In genomic region chr9:111525056-111525977, GRCh38 we compare ENCODE assay signal across 1 cellular context.
TF ChIP-seq lines count a peak whose summit lies in the region.

Gene ZNF483 (plus strand): TSS chr9:111525179. CDS start chr9:111527396, 2,217 bp downstream.

TF ChIP-seq in WTC11, 78 proteins besides CTCF, POLR2A, EP300 and RAD21 (continued from another document):
- TF ChIP-seq CREB1 (CRISPR knock-in tag; IDR thresholded peaks at IDR 0.05): no peak
- no peak for TF ChIP-seq ZNF532 (CRISPR knock-in tag; IDR thresholded peaks at IDR 0.05; ENCODE audit: borderline replicate concordance)
- TF ChIP-seq RORB (CRISPR knock-in tag; IDR thresholded peaks at IDR 0.05): no peak
- TF ChIP-seq ERG (CRISPR knock-in tag; IDR thresholded peaks at IDR 0.05): no peak
- TF ChIP-seq E2F4 (CRISPR knock-in tag; IDR thresholded peaks at IDR 0.05; ENCODE audit: borderline replicate concordance, low read depth): no peak
- TF ChIP-seq PRDM15 (CRISPR knock-in tag; IDR thresholded peaks at IDR 0.05): no peak
- peak; percentile 82 for TF ChIP-seq MAX (CRISPR knock-in tag; IDR thresholded peaks at IDR 0.05)
- no peak for TF ChIP-seq TEAD1 (CRISPR knock-in tag; IDR thresholded peaks at IDR 0.05)
- no peak for TF ChIP-seq ZNF396 (CRISPR knock-in tag; IDR thresholded peaks at IDR 0.05; ENCODE audit: borderline replicate concordance)
- no peak for TF ChIP-seq GABPB1 (CRISPR knock-in tag; IDR thresholded peaks at IDR 0.05)
- no peak for TF ChIP-seq ZMAT4 (CRISPR knock-in tag; IDR thresholded peaks at IDR 0.05)
- TF ChIP-seq FOXP1 (CRISPR knock-in tag; IDR thresholded peaks at IDR 0.05; ENCODE audit: borderline replicate concordance): peak; percentile 74; the same call in 1 of the 2 replicates
- no peak for TF ChIP-seq SMAD4 (CRISPR knock-in tag; IDR thresholded peaks at IDR 0.05)
- no peak for TF ChIP-seq E2F1 (CRISPR knock-in tag; IDR thresholded peaks at IDR 0.05)
- no peak for TF ChIP-seq MYBL2 (CRISPR knock-in tag; IDR thresholded peaks at IDR 0.05)
- TF ChIP-seq IRF1 (CRISPR knock-in tag; IDR thresholded peaks at IDR 0.05): 0 out of 2 replicates have a peak, but pooled peaks have one; percentile 13
- no peak for TF ChIP-seq HMGA2 (CRISPR knock-in tag; IDR thresholded peaks at IDR 0.05)
- no peak for TF ChIP-seq ZNF219 (CRISPR knock-in tag; IDR thresholded peaks at IDR 0.05; ENCODE audit: borderline replicate concordance)
- 0 out of 2 replicates have a peak, but pooled peaks have one; percentile 68 for TF ChIP-seq ELF4 (CRISPR knock-in tag; IDR thresholded peaks at IDR 0.05; ENCODE audit: low read depth)
- TF ChIP-seq FOXK1 (CRISPR knock-in tag; IDR thresholded peaks at IDR 0.05): 0 out of 2 replicates have a peak, but pooled peaks have one; percentile 13
- TF ChIP-seq ZNF512 (CRISPR knock-in tag; IDR thresholded peaks at IDR 0.05; ENCODE audit: borderline replicate concordance): no peak
- no peak for TF ChIP-seq NFE2L1 (CRISPR knock-in tag; IDR thresholded peaks at IDR 0.05)
- no peak for TF ChIP-seq TP53 (CRISPR knock-in tag; IDR thresholded peaks at IDR 0.05)
- TF ChIP-seq NR1H2 (CRISPR knock-in tag; IDR thresholded peaks at IDR 0.05): no peak
- 0 out of 2 replicates have a peak, but pooled peaks have one; percentile 60 for TF ChIP-seq ZNF232 (CRISPR knock-in tag; IDR thresholded peaks at IDR 0.05)
- no peak for TF ChIP-seq PREB (CRISPR knock-in tag; IDR thresholded peaks at IDR 0.05; ENCODE audit: borderline replicate concordance)
- TF ChIP-seq IRF2 (CRISPR knock-in tag; IDR thresholded peaks at IDR 0.05; ENCODE audit: borderline replicate concordance, low read depth): no peak
- no peak for TF ChIP-seq EMX1 (CRISPR knock-in tag; IDR thresholded peaks at IDR 0.05)
- TF ChIP-seq JUN (CRISPR knock-in tag; IDR thresholded peaks at IDR 0.05): no peak
- no peak for TF ChIP-seq ZNF423 (CRISPR knock-in tag; IDR thresholded peaks at IDR 0.05)
- TF ChIP-seq MXD4 (CRISPR knock-in tag; IDR thresholded peaks at IDR 0.05; ENCODE audit: borderline replicate concordance): no peak
